In genomic region chr1:152906023-152906565, GRCh38 we compare ENCODE assay signal across 15 cellular contexts. TPM values are rescaled to one million over a fixed set of nuclear protein-coding genes. Genes with fewer than 3 reads are reported as not detected.
DNase-seq lines count a peak whose midpoint lies in the region; ATAC-seq and TF ChIP-seq lines count a peak whose summit lies in the region.
"Had no signal": no experiment of that assay in that cellular context is flagged by ENCODE, and none has a peak within 500 bp of the region (broad histone marks: within the 10 kb centered on the region; RNA-seq: fewer than 3 reads in every experiment).

No MANE protein-coding gene starts in this region.

- TF ChIP-seq POLR2A in breast epithelium (IDR thresholded peaks at IDR 0.05): no peak
- TF ChIP-seq POLR2A in vagina (IDR thresholded peaks at IDR 0.05): no peak
- no peak for TF ChIP-seq POLR2A in GM18505 (IDR thresholded peaks at IDR 0.05; ENCODE audit: borderline replicate concordance, extremely low read depth, insufficient read depth, insufficient read length)

- POLR2A ChIA-PET in MCF 10A (lab: Yijun Ruan, JAX): interaction anchor here (0.7 to 1.7 kb wide), 5 partner anchors 10 to 286 kb away, joined by 3 to 6 read pairs (median 3); no protein-coding TSS in a partner anchor

- CTCF ChIA-PET in MCF 10A (lab: Yijun Ruan, JAX): interaction anchor here (0.5 to 5.3 kb wide), 9 partner anchors 10 to 266 kb away, joined by 3 to 46 read pairs (median 3); partner anchors contain the start of genes SMCP and SPRR2D

- TF ChIP-seq CTCF in MCF 10A (IDR thresholded peaks at IDR 0.05; ENCODE audit: unreplicated experiment) (no peak), breast epithelium (IDR thresholded peaks at IDR 0.05) (no peak), vagina (IDR thresholded peaks at IDR 0.05) (no peak)

- no peaks in the 10 kb centered on the region for H3K9me3 Mint-ChIP-seq in MCF 10A (ENCODE audit: unreplicated experiment)
- H3K9me3 Mint-ChIP-seq in stimulated activated memory B cell treated with anti-CD40 and anti-IgM and Interleukin-4, amounts not matched to agents 10 μg/mL and 1 μg/mL and 100 μg/mL, for 72 hours: peaks cover 6% of the 10 kb centered on the region

- H3K27ac ChIP-seq in breast epithelium: no peak overlapping the region
- peak overlapping the region; percentile 58 for H3K27ac ChIP-seq in vagina

- H3K36me3 ChIP-seq in breast epithelium: no peaks in the 10 kb centered on the region
- H3K36me3 ChIP-seq in vagina: no peaks in the 10 kb centered on the region

- BruUV-seq in MCF 10A (replicated peaks; lab: Mats Ljungman, UMichigan): no TSS peak

- H3K4me1 Mint-ChIP-seq in MCF 10A (ENCODE audit: insufficient read depth, unreplicated experiment): peaks cover 28% of the 10 kb centered on the region
- peaks cover 8% of the 10 kb centered on the region for H3K4me1 Mint-ChIP-seq in stimulated activated memory B cell treated with anti-CD40 and anti-IgM and Interleukin-4, amounts not matched to agents 10 μg/mL and 1 μg/mL and 100 μg/mL, for 72 hours

- intact Hi-C loops in MCF 10A (cut with micrococcal nuclease) (loop anchor here (1.0 kb wide), 1 partner anchor 35 kb away; no protein-coding TSS in a partner anchor), breast epithelium (cut with DNase I; ENCODE audit: low total_unique reads) (no loop called here), vagina (cut with DNase I) (no loop called here)

- no peaks in the 10 kb centered on the region for H3K4me1 ChIP-seq in breast epithelium
- H3K4me1 ChIP-seq in vagina: peaks cover 20% of the 10 kb centered on the region

- H3K27me3 Mint-ChIP-seq in MCF 10A (ENCODE audit: insufficient read depth, unreplicated experiment): no peaks in the 10 kb centered on the region
- H3K27me3 Mint-ChIP-seq in stimulated activated memory B cell treated with anti-CD40 and anti-IgM and Interleukin-4, amounts not matched to agents 10 μg/mL and 1 μg/mL and 100 μg/mL, for 72 hours: peaks cover 43% of the 10 kb centered on the region

- peaks cover 0 to 6% of the 10 kb centered on the region in 2 donors for H3K9me3 ChIP-seq in breast epithelium
- H3K9me3 ChIP-seq in vagina: no peaks in the 10 kb centered on the region

- peak overlapping the region; percentile 89 for H3K27ac Mint-ChIP-seq in MCF 10A (ENCODE audit: low read depth, unreplicated experiment)
- no peak overlapping the region for H3K27ac Mint-ChIP-seq in stimulated activated memory B cell treated with anti-CD40 and anti-IgM and Interleukin-4, amounts not matched to agents 10 μg/mL and 1 μg/mL and 100 μg/mL, for 72 hours

- H3K4me3 ChIP-seq in breast epithelium (no peak overlapping the region), vagina (no peak overlapping the region)

- no peak overlapping the region for H3K4me3 Mint-ChIP-seq in MCF 10A (ENCODE audit: unreplicated experiment)
- H3K4me3 Mint-ChIP-seq in stimulated activated memory B cell treated with anti-CD40 and anti-IgM and Interleukin-4, amounts not matched to agents 10 μg/mL and 1 μg/mL and 100 μg/mL, for 72 hours: no peak overlapping the region

- peaks cover 0 to under 1% of the 10 kb centered on the region in 2 donors for H3K27me3 ChIP-seq in breast epithelium
- no peaks in the 10 kb centered on the region for H3K27me3 ChIP-seq in vagina

- DNase-seq in MCF 10A (ENCODE audit: unreplicated experiment) (peak; percentile 81), breast epithelium (ENCODE audit: low spot score in 2 of 2) (no peak), glomerular visceral epithelial cell (ENCODE audit: extremely low spot score) (peak; percentile 65), vagina (ENCODE audit: extremely low spot score in 2 of 2) (no peak), GM19240 (ENCODE audit: insufficient read length, low spot score) (no peak)
- DNase-seq: activated CD4-positive, alpha-beta T cell treated with anti-CD3 and anti-CD28 coated beads for 48 hours; activated gamma-delta T cell; hypothalamus had no signal

- no peaks in the 10 kb centered on the region for H3K36me3 Mint-ChIP-seq in MCF 10A (ENCODE audit: insufficient read depth, unreplicated experiment)
- no peaks in the 10 kb centered on the region for H3K36me3 Mint-ChIP-seq in stimulated activated memory B cell treated with anti-CD40 and anti-IgM and Interleukin-4, amounts not matched to agents 10 μg/mL and 1 μg/mL and 100 μg/mL, for 72 hours

- peak; percentile 93 for ATAC-seq in SK-N-SH treated with all-trans-retinoic acid at 6 μM for 48 hours
- no peak for ATAC-seq in GM18505 (IDR thresholded peaks at IDR 0.05; ENCODE audit: unreplicated experiment)
- no peak for ATAC-seq in stimulated activated memory B cell treated with anti-CD40 and anti-IgM and Interleukin-4, amounts not matched to agents 10 μg/mL and 1 μg/mL and 100 μg/mL, for 72 hours
- ATAC-seq: sciatic nerve had no signal

TF ChIP-seq in SK-N-SH treated with all-trans-retinoic acid at 6 μM for 48 hours, 23 proteins besides CTCF, POLR2A, EP300 and RAD21:
- TF ChIP-seq ZNF8 (CRISPR knock-in tag; IDR thresholded peaks at IDR 0.05) (no peak), CSDC2 (CRISPR knock-in tag; IDR thresholded peaks at IDR 0.05) (0 out of 2 replicates have a peak, but pooled peaks have one; percentile 73)

RNA-seq across cellular contexts. Expression of gene IVL, which starts 2.3 kb away (rescaled TPM):
- total RNA-seq in MCF 10A (2022): 0.33 and 0.56 TPM in 2 replicates
- not detected for total RNA-seq in breast epithelium
- total RNA-seq in vagina: 169 TPM
- total RNA-seq: A673, dermis microvascular lymphatic vessel endothelial cell, sciatic nerve, SK-MEL-5 had no signal

RNA-seq across cellular contexts. Expression of gene SMCP, which starts 28.0 kb away (rescaled TPM):
- total RNA-seq in MCF 10A (2022) (not detected in 2 replicates), breast epithelium (not detected), vagina (not detected)
- total RNA-seq: A673, dermis microvascular lymphatic vessel endothelial cell, sciatic nerve, SK-MEL-5 had no signal

RNA-seq across cellular contexts. Expression of gene SPRR5, which starts 40.9 kb away (rescaled TPM):
- not detected in 2 replicates for total RNA-seq in MCF 10A (2022)
- total RNA-seq in breast epithelium: not detected
- total RNA-seq in vagina: not detected
- total RNA-seq: A673, dermis microvascular lymphatic vessel endothelial cell, sciatic nerve, SK-MEL-5 had no signal

RNA-seq across cellular contexts. Expression of gene LCE7A, which starts 46.3 kb away (rescaled TPM):
- total RNA-seq in MCF 10A (2022) (not detected in 2 replicates), breast epithelium (not detected), vagina (not detected)
- total RNA-seq: A673, dermis microvascular lymphatic vessel endothelial cell, sciatic nerve, SK-MEL-5 had no signal

Comparison
In these comparisons a context has a peak if more than half of its experiments do, and no peak if none do; other contexts are left out.
1. DNase-seq: peak in MCF 10A (single experiment) and glomerular visceral epithelial cell (single experiment); none in breast epithelium (0 of 2), vagina (0 of 2) and GM19240 (single experiment).
2. RNA of gene IVL, which starts 2.3 kb away (total RNA-seq): 169 TPM in vagina (single experiment); 0.33 to 0.56 TPM in MCF 10A and not detected in breast epithelium; every median in the first group is over 100 times any median in the second.